In the genomic region with DNA sequence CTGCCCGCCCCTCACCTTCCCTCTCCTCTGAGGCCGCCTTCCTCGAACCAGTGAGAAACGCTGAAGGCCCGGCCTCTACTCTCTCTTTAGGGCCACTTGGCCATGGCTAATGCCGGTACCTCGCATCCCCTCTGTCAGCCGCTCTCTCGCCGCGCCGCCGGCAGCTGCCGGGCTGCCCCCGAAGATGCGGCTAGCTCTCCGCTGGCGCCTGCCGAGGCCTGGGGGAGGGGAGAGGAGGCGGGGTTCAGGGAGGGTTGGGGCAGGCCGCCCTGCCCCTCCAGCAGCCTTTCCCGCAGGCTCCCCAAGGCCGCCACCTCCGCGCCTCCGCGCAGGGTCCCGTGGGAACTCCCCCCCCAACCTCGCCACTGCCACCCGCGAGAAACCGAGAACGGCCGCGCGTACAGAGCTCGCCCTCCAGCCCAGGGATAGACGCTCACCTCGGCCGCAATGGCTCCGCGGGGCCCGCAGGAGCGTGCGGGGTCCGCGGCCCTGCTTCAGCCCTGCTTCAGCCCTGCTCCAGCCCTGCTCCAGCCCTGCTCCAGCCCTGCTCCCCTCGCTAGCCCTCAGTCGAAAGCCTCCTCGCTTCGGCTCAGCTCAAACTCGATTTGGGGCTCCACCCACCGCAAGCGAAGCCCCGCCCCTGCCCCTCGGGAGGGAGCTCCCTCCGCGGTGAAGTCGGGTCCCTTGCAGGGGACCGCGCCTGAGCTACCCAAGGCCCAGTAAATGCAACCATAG, we compare ENCODE assay signal across 8 cellular contexts. TPM values are rescaled to one million over a fixed set of nuclear protein-coding genes. Genes with fewer than 3 reads are reported as not detected.
DNase-seq lines count a peak whose midpoint lies in the region; ATAC-seq, FAIRE-seq and TF ChIP-seq lines count a peak whose summit lies in the region.

A gene with protein sequence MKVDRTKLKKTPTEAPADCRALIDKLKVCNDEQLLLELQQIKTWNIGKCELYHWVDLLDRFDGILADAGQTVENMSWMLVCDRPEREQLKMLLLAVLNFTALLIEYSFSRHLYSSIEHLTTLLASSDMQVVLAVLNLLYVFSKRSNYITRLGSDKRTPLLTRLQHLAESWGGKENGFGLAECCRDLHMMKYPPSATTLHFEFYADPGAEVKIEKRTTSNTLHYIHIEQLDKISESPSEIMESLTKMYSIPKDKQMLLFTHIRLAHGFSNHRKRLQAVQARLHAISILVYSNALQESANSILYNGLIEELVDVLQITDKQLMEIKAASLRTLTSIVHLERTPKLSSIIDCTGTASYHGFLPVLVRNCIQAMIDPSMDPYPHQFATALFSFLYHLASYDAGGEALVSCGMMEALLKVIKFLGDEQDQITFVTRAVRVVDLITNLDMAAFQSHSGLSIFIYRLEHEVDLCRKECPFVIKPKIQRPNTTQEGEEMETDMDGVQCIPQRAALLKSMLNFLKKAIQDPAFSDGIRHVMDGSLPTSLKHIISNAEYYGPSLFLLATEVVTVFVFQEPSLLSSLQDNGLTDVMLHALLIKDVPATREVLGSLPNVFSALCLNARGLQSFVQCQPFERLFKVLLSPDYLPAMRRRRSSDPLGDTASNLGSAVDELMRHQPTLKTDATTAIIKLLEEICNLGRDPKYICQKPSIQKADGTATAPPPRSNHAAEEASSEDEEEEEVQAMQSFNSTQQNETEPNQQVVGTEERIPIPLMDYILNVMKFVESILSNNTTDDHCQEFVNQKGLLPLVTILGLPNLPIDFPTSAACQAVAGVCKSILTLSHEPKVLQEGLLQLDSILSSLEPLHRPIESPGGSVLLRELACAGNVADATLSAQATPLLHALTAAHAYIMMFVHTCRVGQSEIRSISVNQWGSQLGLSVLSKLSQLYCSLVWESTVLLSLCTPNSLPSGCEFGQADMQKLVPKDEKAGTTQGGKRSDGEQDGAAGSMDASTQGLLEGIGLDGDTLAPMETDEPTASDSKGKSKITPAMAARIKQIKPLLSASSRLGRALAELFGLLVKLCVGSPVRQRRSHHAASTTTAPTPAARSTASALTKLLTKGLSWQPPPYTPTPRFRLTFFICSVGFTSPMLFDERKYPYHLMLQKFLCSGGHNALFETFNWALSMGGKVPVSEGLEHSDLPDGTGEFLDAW (N-terminal part only) (minus strand): TSS at position 569 of the 735 bp plus-strand sequence. CDS start 32,612 bp downstream, outside the sequence.

- ATAC-seq in GM21526 (IDR thresholded peaks at IDR 0.05; ENCODE audit: low FRiP score, unreplicated experiment), result peak; percentile 40

- DNase-seq in COR-L47 (lab: John Stamatoyannopoulos, UW), result peak; percentile 53
- DNase-seq in KG1 (lab: John Stamatoyannopoulos, UW), result peak; percentile 3
- DNase-seq in RCC 7860 (ENCODE audit: low spot score), result peak; percentile 39
- peak; percentile 91 to 93 for DNase-seq in activated T-cell treated with anti-CD3 and anti-CD28 coated beads, Interleukin-2, amount 50 U/mL, for 48 hours
- peak; percentile 7 for DNase-seq in esophagus squamous epithelium (lab: John Stamatoyannopoulos, UW)
- DNase-seq in myocyte (ENCODE audit: low read depth), result peak; percentile 77
- DNase-seq in stimulated activated CD8-positive, alpha-beta memory T cell treated with anti-CD3 and anti-CD28 coated beads, Interleukin-7, amount 100 ng/mL, for 4 hours (ENCODE audit: low read depth in 2 of 2), result peak; percentile 73 to 78

- no peaks in the 10 kb centered on the region for H3K9me3 ChIP-seq in esophagus squamous epithelium

- TF ChIP-seq CTCF in esophagus squamous epithelium (IDR thresholded peaks at IDR 0.05), result no peak

- no peaks in the 10 kb centered on the region for H3K36me3 ChIP-seq in esophagus squamous epithelium

- intact Hi-C loops in esophagus squamous epithelium (cut with DNase I), result no loop called here

- FAIRE-seq in RCC 7860 (lab: Jason Lieb, UNC), result no peak

- peaks cover 0 to 28% (median 0%) of the 10 kb centered on the region in 3 donors for H3K4me1 ChIP-seq in esophagus squamous epithelium

- WGBS in esophagus squamous epithelium, 2 donors, result 0 to 47% methylated on average over 6 to 13 of the region's 61 CpGs

- TF ChIP-seq POLR2A in esophagus squamous epithelium (IDR thresholded peaks at IDR 0.05), result peak in 1 of 4 donors; percentile 46

- H3K27ac ChIP-seq in esophagus squamous epithelium, result peak within 1 kb of the TSS; percentile 89 to 95 (median 93)

- H3K27me3 ChIP-seq in esophagus squamous epithelium, result no peaks in the 10 kb centered on the region

- H3K4me3 ChIP-seq in esophagus squamous epithelium, result peak within 1 kb of the TSS; percentile 67 to 74 (median 71)

RNA-seq across cellular contexts. Expression of the gene that starts here (rescaled TPM):
- total RNA-seq in esophagus squamous epithelium (100 to 1,000 TPM in 2 of 4 donors, 10 to 100 TPM in 2; 76.6 to 112 (median 101) TPM), myocyte (107 and 118 TPM in 2 replicates)
- polyA plus RNA-seq in myocyte (2012), result 78.7 TPM

Comparison
In these comparisons a context has a peak if more than half of its experiments do, and no peak if none do; other contexts are left out.
1. Peak in every context shown above with its lines: DNase-seq, ATAC-seq, H3K4me3 ChIP-seq and H3K27ac ChIP-seq.
2. DNase-seq: peak in every context shown above with its lines; median percentile 92 in activated T-cell treated with anti-CD3 and anti-CD28 coated beads, Interleukin-2, amount 50 U/mL, for 48 hours; 77 in myocyte; 76 in stimulated activated CD8-positive, alpha-beta memory T cell treated with anti-CD3 and anti-CD28 coated beads, Interleukin-7, amount 100 ng/mL, for 4 hours; 53 in COR-L47; 39 in RCC 7860; 7 in esophagus squamous epithelium; 3 in KG1.